ENCODE assay signal across 9 cellular contexts in the genomic region with DNA sequence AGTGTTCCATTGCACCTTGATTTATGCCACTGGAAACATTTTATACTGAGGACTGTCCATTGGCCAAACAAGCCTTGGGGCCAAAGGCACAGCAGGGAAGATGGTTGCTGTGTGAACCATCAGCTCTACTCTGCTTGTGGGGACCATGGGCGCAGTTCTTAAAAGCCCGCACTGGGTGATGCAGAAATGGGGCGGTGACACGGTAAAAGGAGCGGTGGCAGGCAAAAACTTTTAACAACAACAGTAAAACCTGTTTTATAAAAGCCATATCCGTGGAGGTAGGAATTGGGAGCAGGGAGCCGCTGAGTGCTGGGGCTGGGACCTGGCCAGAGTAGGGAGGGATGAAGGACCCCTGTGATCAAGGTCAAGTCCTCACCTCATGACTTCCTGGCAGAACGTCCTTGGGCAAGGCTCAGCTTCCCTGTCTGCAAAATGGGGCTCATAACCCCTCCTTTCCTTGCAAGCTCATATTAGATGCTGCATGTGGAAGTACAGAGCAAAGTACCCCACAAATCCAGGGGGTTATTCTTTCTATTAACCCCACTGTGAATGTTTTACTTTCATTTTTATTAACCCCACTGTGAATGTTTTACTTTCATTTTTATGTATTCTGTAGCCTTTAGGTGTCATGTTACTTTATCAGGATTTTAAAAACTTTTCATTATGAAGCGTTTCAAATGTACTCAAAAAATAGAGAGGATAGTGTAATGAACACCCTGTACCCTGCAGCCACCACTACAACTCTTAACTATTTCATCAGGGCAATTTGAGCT.
DNase-seq lines count a peak whose midpoint lies in the region; ATAC-seq and TF ChIP-seq lines count a peak whose summit lies in the region.
"Had no signal": no experiment of that assay in that cellular context is flagged by ENCODE, and none has a peak within 500 bp of the region (broad histone marks: within the 10 kb centered on the region; RNA-seq: fewer than 3 reads in every experiment).

No MANE protein-coding gene starts in this region.

- peak overlapping the region in 2 of 3 donors; percentile 48 to 72 for H3K27ac ChIP-seq in right lobe of liver

- 67% methylated on average over 8 of the region's 9 CpGs for WGBS in right lobe of liver (ENCODE audit: insufficient coverage, low coverage, low lambda C conversion rate, missing lambda C conversion rate)

- no peak for DNase-seq in AG04449 (ENCODE audit: low read depth, low spot score)
- peak; percentile 59 for DNase-seq in GM13976 (ENCODE audit: low spot score)
- no peak for DNase-seq in activated CD4-positive, alpha-beta memory T cell treated with anti-CD3 and anti-CD28 coated beads, Interleukin-2, amount 10 ng/mL, durations not matched to agents 7 days and 5 days
- peak in 1 of 3 donors; percentile 44 for DNase-seq in right lobe of liver
- no peak for DNase-seq in NCI-H2081 (lab: John Stamatoyannopoulos, UW)
- DNase-seq in glomerular visceral epithelial cell (ENCODE audit: extremely low spot score), result no peak
- DNase-seq in iPS-NIHi11 (ENCODE audit: low spot score), result no peak
- DNase-seq: NCI-H1417 treated with DMSO at 0.1 percent for 48 hours had no signal

- H3K9me3 ChIP-seq in right lobe of liver, result no peaks in the 10 kb centered on the region

- peaks cover 76% of the 10 kb centered on the region for H3K4me1 Mint-ChIP-seq in activated CD4-positive, alpha-beta memory T cell treated with anti-CD3 and anti-CD28 coated beads, Interleukin-2, amount 10 ng/mL, durations not matched to agents 7 days and 5 days

- H3K27me3 ChIP-seq in right lobe of liver, result no peaks in the 10 kb centered on the region

- POLR2A ChIA-PET in AG04449 (lab: Yijun Ruan, JAX), result no interaction called here
- POLR2A ChIA-PET in activated CD4-positive, alpha-beta memory T cell treated with anti-CD3 and anti-CD28 coated beads, Interleukin-2, amount 10 ng/mL, durations not matched to agents 7 days and 5 days (lab: Charles Lee), result interaction anchor here (0.7 to 8.2 kb wide), 4 partner anchors 14 to 78 kb away, joined by 3 to 69 read pairs (median 10); a partner anchor contains a TSS

- intact Hi-C loops in right lobe of liver (cut with DNase I), result loop anchor here in 1 of 2 donors (10.0 kb wide), 1 partner anchor 129 kb away; no protein-coding TSS in a partner anchor

- no peak for TF ChIP-seq CTCF in AG04449 (IDR thresholded peaks at IDR 0.05; ENCODE audit: insufficient read depth, low read length, missing control alignments)
- no peak for TF ChIP-seq CTCF in GM13976 (IDR thresholded peaks at IDR 0.05; ENCODE audit: borderline replicate concordance, control extremely low read depth, extremely low read depth, insufficient read depth, missing control alignments)
- TF ChIP-seq CTCF in right lobe of liver (IDR thresholded peaks at IDR 0.05), result no peak

- in situ Hi-C loops in GM13976 (cut with MboI; ENCODE audit: low sequenced_read_pairs, unreplicated experiment), result no loop called here

- H3K9me3 Mint-ChIP-seq in activated CD4-positive, alpha-beta memory T cell treated with anti-CD3 and anti-CD28 coated beads, Interleukin-2, amount 10 ng/mL, durations not matched to agents 7 days and 5 days, result no peaks in the 10 kb centered on the region

- H3K4me3 ChIP-seq in AG04449 (ENCODE audit: low read depth, low read length) (peak overlapping the region; percentile 32), right lobe of liver (no peak overlapping the region)

- peak overlapping the region; percentile 66 for H3K4me3 Mint-ChIP-seq in activated CD4-positive, alpha-beta memory T cell treated with anti-CD3 and anti-CD28 coated beads, Interleukin-2, amount 10 ng/mL, durations not matched to agents 7 days and 5 days

- H3K4me1 ChIP-seq in right lobe of liver, result peaks cover 0 to 69% (median 29%) of the 10 kb centered on the region in 4 donors

- peak overlapping the region; percentile 81 for H3K27ac Mint-ChIP-seq in activated CD4-positive, alpha-beta memory T cell treated with anti-CD3 and anti-CD28 coated beads, Interleukin-2, amount 10 ng/mL, durations not matched to agents 7 days and 5 days

- ATAC-seq in right lobe of liver (no peak), GM19397 (IDR thresholded peaks at IDR 0.05; ENCODE audit: unreplicated experiment) (no peak)

- CTCF ChIA-PET in AG04449 (lab: Yijun Ruan, JAX), result interaction anchor here (0.5 to 1.6 kb wide), 2 partner anchors 15 to 40 kb away, joined by 4 to 5 read pairs; no protein-coding TSS in a partner anchor
- CTCF ChIA-PET in activated CD4-positive, alpha-beta memory T cell treated with anti-CD3 and anti-CD28 coated beads, Interleukin-2, amount 10 ng/mL, durations not matched to agents 7 days and 5 days (lab: Charles Lee), result interaction anchor here (0.6 to 6.9 kb wide), 4 partner anchors 15 to 609 kb away, joined by 3 to 26 read pairs (median 4); no protein-coding TSS in a partner anchor

- TF ChIP-seq POLR2A in right lobe of liver (IDR thresholded peaks at IDR 0.05), result no peak

- H3K36me3 ChIP-seq in right lobe of liver, result no peaks in the 10 kb centered on the region

- peaks cover under 1% of the 10 kb centered on the region for H3K36me3 Mint-ChIP-seq in activated CD4-positive, alpha-beta memory T cell treated with anti-CD3 and anti-CD28 coated beads, Interleukin-2, amount 10 ng/mL, durations not matched to agents 7 days and 5 days (ENCODE audit: low read depth)

- no peaks in the 10 kb centered on the region for H3K27me3 Mint-ChIP-seq in activated CD4-positive, alpha-beta memory T cell treated with anti-CD3 and anti-CD28 coated beads, Interleukin-2, amount 10 ng/mL, durations not matched to agents 7 days and 5 days
